ENCODE assay signal across 12 cellular contexts in the genomic region with DNA sequence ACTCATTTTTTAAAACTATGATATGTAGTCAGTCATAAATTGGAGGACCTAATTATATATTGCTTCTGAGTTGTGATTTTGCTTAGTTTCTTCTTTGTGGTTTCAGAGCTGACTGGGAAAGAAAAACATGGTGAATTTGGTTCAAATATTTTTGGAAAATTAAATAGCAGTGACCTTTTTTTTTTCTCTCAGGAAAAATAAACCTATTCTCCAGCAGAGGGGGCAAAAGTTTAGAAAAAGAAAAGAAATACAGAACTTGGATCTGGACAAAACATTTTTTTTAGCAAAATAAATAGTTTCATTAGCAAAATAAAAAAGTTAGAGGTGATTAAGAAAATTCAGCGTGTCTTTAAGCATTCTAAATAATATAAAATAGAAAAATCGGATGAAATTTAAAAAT. TPM values are rescaled to one million over a fixed set of nuclear protein-coding genes. Genes with fewer than 3 reads are reported as not detected.
DNase-seq lines count a peak whose midpoint lies in the region; ATAC-seq and TF ChIP-seq lines count a peak whose summit lies in the region.
"Had no signal": no experiment of that assay in that cellular context is flagged by ENCODE, and none has a peak within 500 bp of the region (broad histone marks: within the 10 kb centered on the region; RNA-seq: fewer than 3 reads in every experiment).

No MANE protein-coding gene starts in this region.

- no peaks in the 10 kb centered on the region for H3K79me2 ChIP-seq in SK-N-SH (ENCODE audit: insufficient read depth)

- peaks cover 21% of the 10 kb centered on the region for H3K4me1 Mint-ChIP-seq in endodermal cell

- no peaks in the 10 kb centered on the region for H3K9me2 ChIP-seq in SK-N-SH

- TF ChIP-seq CTCF in SK-N-SH (IDR thresholded peaks at IDR 0.05) (peak; percentile 70), endodermal cell (conservative IDR thresholded peaks at IDR 0.05) (peak; percentile 76), prostate gland (IDR thresholded peaks at IDR 0.05) (peak in 3 of 4 experiments; percentile 7 to 17 (median 13))

- DNase-seq in SK-N-SH (no peak), M059J (ENCODE audit: low read depth) (peak; percentile 13), endodermal cell (no peak), prostate gland (ENCODE audit: low spot score) (no peak)
- DNase-seq: activated T-cell treated with anti-CD3 and anti-CD28 coated beads for 4 hours, NCI-H69, spleen had no signal

- H3K36me3 Mint-ChIP-seq in endodermal cell (ENCODE audit: low read depth), result peaks cover 58% of the 10 kb centered on the region

- H3K4me1 ChIP-seq in SK-N-SH (ENCODE audit: control insufficient read depth in 1 of 2, insufficient read depth in 2 of 2, low read depth in 1 of 2, low read length in 1 of 2) (no peaks in the 10 kb centered on the region; a peak in 1 of 4 replicates), endodermal cell (ENCODE audit: control insufficient read depth, insufficient read depth, low read length) (peaks cover 19% of the 10 kb centered on the region), prostate gland (replicated peaks) (no peaks in the 10 kb centered on the region)
- H3K4me1 ChIP-seq: spleen had no signal

- ATAC-seq in SK-N-SH treated with all-trans-retinoic acid at 6 μM for 48 hours, result no peak
- no peak for ATAC-seq in GM21423 (IDR thresholded peaks at IDR 0.05; ENCODE audit: unreplicated experiment)
- ATAC-seq in GM18517 (IDR thresholded peaks at IDR 0.05; ENCODE audit: unreplicated experiment), result no peak
- no peak for ATAC-seq in GM19463 (IDR thresholded peaks at IDR 0.05; ENCODE audit: unreplicated experiment)

- TF ChIP-seq EP300 in SK-N-SH (IDR thresholded peaks at IDR 0.05; ENCODE audit: borderline replicate concordance in 1 of 2, low read depth in 1 of 2, low read length in 1 of 2), result no peak

- H4K20me1 ChIP-seq in SK-N-SH (ENCODE audit: insufficient read depth), result no peaks in the 10 kb centered on the region
- H4K20me1 ChIP-seq: BLaER1 had no signal

- no peak overlapping the region for H3K4me3 Mint-ChIP-seq in endodermal cell

- H3K27me3 ChIP-seq in SK-N-SH (ENCODE audit: insufficient read depth) (no peaks in the 10 kb centered on the region), endodermal cell (ENCODE audit: control insufficient read depth, insufficient read depth, low read length, poor library complexity, severe bottlenecking) (no peaks in the 10 kb centered on the region), prostate gland (replicated peaks; ENCODE audit: insufficient read depth) (no peaks in the 10 kb centered on the region)
- H3K27me3 ChIP-seq: BLaER1, spleen had no signal

- no peak overlapping the region for H3K27ac Mint-ChIP-seq in endodermal cell

- H3K9me3 ChIP-seq in SK-N-SH (no peaks in the 10 kb centered on the region), endodermal cell (ENCODE audit: control insufficient read depth, low read length) (no peaks in the 10 kb centered on the region), prostate gland (no peaks in the 10 kb centered on the region)
- H3K9me3 ChIP-seq: BLaER1, spleen had no signal

- POLR2A ChIA-PET in SK-N-SH (lab: Yijun Ruan, JAX), result no interaction called here

- peaks cover 5% of the 10 kb centered on the region for H3F3A ChIP-seq in SK-N-SH (replicated peaks; ENCODE audit: insufficient read depth)

- CTCF ChIA-PET in SK-N-SH (lab: Yijun Ruan, JAX), result interaction anchor here (0.6 to 1.2 kb wide), 6 partner anchors 8 to 447 kb away, joined by 3 to 4 read pairs (median 3); partner anchors contain the start of gene NT5DC1

- intact Hi-C loops in prostate gland (cut with DNase I), result no loop called here

- H3K36me3 ChIP-seq in SK-N-SH (replicated peaks in 1 of 2; ENCODE audit: control insufficient read depth in 1 of 2, insufficient read depth in 2 of 2, low read length in 1 of 2) (peaks cover 19 to 55% of the 10 kb centered on the region in 2 experiments), endodermal cell (ENCODE audit: control insufficient read depth, insufficient read depth, low read length) (peaks cover 88% of the 10 kb centered on the region), prostate gland (no peaks in the 10 kb centered on the region)

- H3K9me3 Mint-ChIP-seq in endodermal cell, result no peaks in the 10 kb centered on the region

- H3K27ac ChIP-seq in SK-N-SH (ENCODE audit: low read depth in 2 of 2, low read length in 1 of 2), result no peak overlapping the region
- no peak overlapping the region for H3K27ac ChIP-seq in endodermal cell (ENCODE audit: low read depth, low read length)
- H3K27ac ChIP-seq in prostate gland, result no peak overlapping the region
- H3K27ac ChIP-seq: BLaER1, spleen had no signal

- H2AFZ ChIP-seq in SK-N-SH (ENCODE audit: low read depth), result no peak overlapping the region

- H3K27me3 Mint-ChIP-seq in endodermal cell (ENCODE audit: insufficient read depth), result no peaks in the 10 kb centered on the region

- TF ChIP-seq POLR2A in prostate gland (IDR thresholded peaks at IDR 0.05), result no peak

- H3K4me3 ChIP-seq in SK-N-SH (ENCODE audit: low read depth in 2 of 2, low read length in 1 of 2) (no peak overlapping the region), endodermal cell (ENCODE audit: low read length) (no peak overlapping the region), prostate gland (no peak overlapping the region)
- H3K4me3 ChIP-seq: BLaER1, spleen had no signal

- no peak overlapping the region for H3K4me2 ChIP-seq in SK-N-SH
- H3K4me2 ChIP-seq: BLaER1 had no signal

- 83% methylated on average over 2 of the region's 2 CpGs for WGBS in SK-N-SH (ENCODE audit: low lambda C conversion rate)
- no CpG with 5 or more reads among the region's 2 CpGs for WGBS in endodermal cell (ENCODE audit: insufficient coverage in 1 of 2, insufficient read length in 1 of 2), 2 experiments
- WGBS in prostate gland, result 74% methylated on average over 2 of the region's 2 CpGs

- H3K9ac ChIP-seq in SK-N-SH (no peak overlapping the region), endodermal cell (ENCODE audit: extremely low read depth, low read length, poor library complexity, severe bottlenecking) (no peak overlapping the region)
- H3K9ac ChIP-seq: BLaER1 had no signal

- TF ChIP-seq RAD21 in SK-N-SH (IDR thresholded peaks at IDR 0.05; ENCODE audit: low read length), result peak; percentile 45

TF ChIP-seq in SK-N-SH, 30 proteins besides CTCF, POLR2A, EP300 and RAD21 (continues in another document):
- TF ChIP-seq RXRA (IDR thresholded peaks at IDR 0.05; ENCODE audit: borderline replicate concordance, low read depth) (no peak), USF2 (IDR thresholded peaks at IDR 0.05; ENCODE audit: borderline replicate concordance, low read depth, low read length) (no peak), RFX5 (IDR thresholded peaks at IDR 0.05; ENCODE audit: low read length) (no peak), SIN3A (IDR thresholded peaks at IDR 0.05; ENCODE audit: borderline replicate concordance, low read depth, low read length) (no peak), TEAD4 (IDR thresholded peaks at IDR 0.05; ENCODE audit: borderline replicate concordance, insufficient read depth) (no peak), SMC3 (IDR thresholded peaks at IDR 0.05; ENCODE audit: low read depth, low read length) (no peak), NFIC (IDR thresholded peaks at IDR 0.05; ENCODE audit: borderline replicate concordance) (no peak)

TF ChIP-seq in SK-N-SH treated with all-trans-retinoic acid at 6 μM for 48 hours, 23 proteins besides CTCF, POLR2A, EP300 and RAD21:
- TF ChIP-seq ARNTL (CRISPR knock-in tag; IDR thresholded peaks at IDR 0.05; ENCODE audit: borderline replicate concordance, low read depth) (no peak), ZFP30 (CRISPR knock-in tag; IDR thresholded peaks at IDR 0.05) (no peak), OSR1 (CRISPR knock-in tag; IDR thresholded peaks at IDR 0.05) (no peak), TCF4 (CRISPR knock-in tag; IDR thresholded peaks at IDR 0.05; ENCODE audit: borderline replicate concordance) (no peak), POU6F1 (CRISPR knock-in tag; IDR thresholded peaks at IDR 0.05; ENCODE audit: borderline replicate concordance, low read depth) (no peak), BACH2 (CRISPR knock-in tag; IDR thresholded peaks at IDR 0.05; ENCODE audit: borderline replicate concordance) (no peak)
TF ChIP-seq in SK-N-SH treated with all-trans-retinoic acid at 6 μM for 48 hours: peak in this region for 0.

RNA-seq across cellular contexts. Expression of gene COL10A1, which starts 10.2 kb away (rescaled TPM):
- 4.5 and 5.1 TPM in 2 replicates for polyA plus RNA-seq in SK-N-SH (2012; rRNA removed)
- 4.7 and 5.5 TPM in 2 replicates for polyA plus RNA-seq in SK-N-SH (2012; cell fraction: cytosol; rRNA removed)
- 3.6 and 4.3 TPM in 2 replicates for polyA plus RNA-seq in SK-N-SH (2012; cell fraction: nucleus; rRNA removed)
- total RNA-seq in M059J (2014; rRNA removed; shearing (Covaris generic)), result 0.10 TPM in 1 of 2 replicates, not detected in the other
- total RNA-seq in endodermal cell (not detected), prostate gland (not detected)
- not detected for polyA plus RNA-seq in endodermal cell (2013, experiment 1 of 2)
- polyA plus RNA-seq in endodermal cell (2013, experiment 2 of 2), result not detected

RNA-seq across cellular contexts. Expression of gene NT5DC1, which starts 15.1 kb away (rescaled TPM):
- 20.3 and 21.0 TPM in 2 replicates for polyA plus RNA-seq in SK-N-SH (2012; rRNA removed)
- polyA plus RNA-seq in SK-N-SH (2012; cell fraction: cytosol; rRNA removed), result 18.5 and 23.5 TPM in 2 replicates
- polyA plus RNA-seq in SK-N-SH (2012; cell fraction: nucleus; rRNA removed), result 7.4 and 18.2 TPM in 2 replicates
- 7.4 and 11.7 TPM in 2 replicates for total RNA-seq in M059J (2014; rRNA removed; shearing (Covaris generic))
- total RNA-seq in endodermal cell (100 to 1,000 TPM in 1 of 2 donors, 10 to 100 TPM in 1; 83.0 to 136 TPM), prostate gland (10 to 100 TPM; 12.3 to 26.1 TPM)
- polyA plus RNA-seq in endodermal cell (2013, experiment 1 of 2), result 35.9 TPM
- polyA plus RNA-seq in endodermal cell (2013, experiment 2 of 2), result 32.2 TPM

RNA-seq across cellular contexts. Expression of gene FRK, which starts 55.1 kb away (rescaled TPM):
- under 0.01 and 0.02 TPM in 2 replicates for polyA plus RNA-seq in SK-N-SH (2012; rRNA removed)
- polyA plus RNA-seq in SK-N-SH (2012; cell fraction: cytosol; rRNA removed), result under 0.01 and 0.01 TPM in 2 replicates
- under 0.01 and 0.01 TPM in 2 replicates for polyA plus RNA-seq in SK-N-SH (2012; cell fraction: nucleus; rRNA removed)
- 1.3 and 2.2 TPM in 2 replicates for total RNA-seq in M059J (2014; rRNA removed; shearing (Covaris generic))
- 1 to 10 TPM; 1.4 to 2.9 TPM for total RNA-seq in endodermal cell
- 0.11 TPM for polyA plus RNA-seq in endodermal cell (2013, experiment 1 of 2)
- polyA plus RNA-seq in endodermal cell (2013, experiment 2 of 2), result 0.12 TPM
- total RNA-seq in prostate gland, result 1 to 10 TPM; 3.2 to 6.9 TPM

Comparison
In these comparisons a context has a peak if more than half of its experiments do, and no peak if none do; other contexts are left out.
1. CTCF ChIP-seq: peak in every context shown above with its lines; median percentile 76 in endodermal cell; 70 in SK-N-SH; 13 in prostate gland.